ENCODE assay signal across 1 cellular context in genomic region chr17:36837616-36838272, GRCh38.
TF ChIP-seq lines count a peak whose summit lies in the region.

No MANE protein-coding gene starts in this region.

TF ChIP-seq in HepG2, 621 proteins besides CTCF, POLR2A, EP300 and RAD21:
- no peak for TF ChIP-seq MXD4 (CRISPR knock-in tag; IDR thresholded peaks at IDR 0.05)
- TF ChIP-seq HNF4G (IDR thresholded peaks at IDR 0.05; ENCODE audit: borderline replicate concordance, low read depth, low read length) = no peak
- TF ChIP-seq HNF4G (CRISPR knock-in tag; IDR thresholded peaks at IDR 0.05; ENCODE audit: borderline replicate concordance, low read depth) = no peak
- no peak for TF ChIP-seq HNRNPH1 (optimal IDR thresholded peaks at IDR 0.05; ENCODE audit: low read depth, low read length)
- TF ChIP-seq KLF13 (CRISPR knock-in tag; IDR thresholded peaks at IDR 0.05) = no peak
- TF ChIP-seq ZNF747 (CRISPR knock-in tag; IDR thresholded peaks at IDR 0.05; ENCODE audit: borderline replicate concordance) = no peak
- no peak for TF ChIP-seq NFIB (CRISPR knock-in tag; IDR thresholded peaks at IDR 0.05; ENCODE audit: borderline replicate concordance)
- TF ChIP-seq ZNF256 (CRISPR knock-in tag; conservative IDR thresholded peaks at IDR 0.05) = no peak
- no peak for TF ChIP-seq ZNF564 (CRISPR knock-in tag; IDR thresholded peaks at IDR 0.05)
- no peak for TF ChIP-seq HMG20B (CRISPR knock-in tag; conservative IDR thresholded peaks at IDR 0.05)
- TF ChIP-seq RNF219 (CRISPR knock-in tag; IDR thresholded peaks at IDR 0.05) = no peak
- TF ChIP-seq, protein P1, sequence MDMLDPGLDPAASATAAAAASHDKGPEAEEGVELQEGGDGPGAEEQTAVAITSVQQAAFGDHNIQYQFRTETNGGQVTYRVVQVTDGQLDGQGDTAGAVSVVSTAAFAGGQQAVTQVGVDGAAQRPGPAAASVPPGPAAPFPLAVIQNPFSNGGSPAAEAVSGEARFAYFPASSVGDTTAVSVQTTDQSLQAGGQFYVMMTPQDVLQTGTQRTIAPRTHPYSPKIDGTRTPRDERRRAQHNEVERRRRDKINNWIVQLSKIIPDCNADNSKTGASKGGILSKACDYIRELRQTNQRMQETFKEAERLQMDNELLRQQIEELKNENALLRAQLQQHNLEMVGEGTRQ (IDR thresholded peaks at IDR 0.05; ENCODE audit: low read depth, low read length) = no peak
- TF ChIP-seq, protein P1 (CRISPR knock-in tag; IDR thresholded peaks at IDR 0.05; ENCODE audit: borderline replicate concordance) = no peak
- TF ChIP-seq ZNF501 (CRISPR knock-in tag; IDR thresholded peaks at IDR 0.05) = no peak
